In the genomic region with DNA sequence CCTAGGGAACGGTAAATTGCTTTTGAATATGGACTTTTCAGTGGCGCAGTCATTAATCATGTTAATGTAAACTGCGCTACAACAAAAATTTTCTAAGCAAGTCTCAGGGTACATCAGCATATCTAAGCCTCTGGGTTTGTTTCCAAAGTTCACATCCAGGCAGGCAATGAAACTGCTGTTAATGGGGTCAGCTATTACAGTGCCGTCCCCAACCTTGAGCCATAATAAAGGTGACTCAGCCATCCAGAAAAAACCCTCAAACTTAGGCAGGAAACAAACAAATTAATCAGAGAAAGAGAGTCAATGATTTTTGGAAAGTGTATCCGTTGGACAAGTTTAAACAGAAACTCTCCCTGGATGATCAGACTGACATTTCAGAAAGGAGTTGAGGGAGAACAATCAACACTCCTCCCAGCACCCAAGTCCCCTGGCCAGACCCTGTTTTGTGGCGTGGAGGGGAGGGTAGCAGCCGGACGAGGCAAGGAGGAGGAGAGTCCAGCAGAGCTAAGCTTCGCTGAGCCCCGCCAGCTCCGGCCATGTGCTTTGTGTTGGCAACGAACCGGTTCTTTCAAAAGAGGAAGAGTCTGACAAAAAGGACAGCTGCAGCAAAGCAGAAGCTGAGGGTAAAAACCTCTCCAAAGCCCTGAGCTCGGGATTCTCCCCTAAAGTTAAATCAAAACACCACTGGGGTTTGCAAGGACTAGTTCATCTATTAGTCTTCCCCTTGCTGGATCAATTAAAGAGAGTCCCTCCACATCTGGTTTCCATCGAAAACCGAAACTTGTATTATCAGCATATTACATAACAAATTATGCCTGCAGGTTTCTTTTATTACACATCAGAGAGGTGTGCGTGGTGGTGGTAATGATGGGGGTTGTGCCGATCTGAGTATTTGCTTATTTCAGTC, we compare ENCODE assay signal across 8 cellular contexts. TPM values are rescaled to one million over a fixed set of nuclear protein-coding genes. Genes with fewer than 3 reads are reported as not detected.
A peak's percentile ranks its signal among the peaks of the same experiment; 100 is the strongest.
DNase-seq lines count a peak whose midpoint lies in the region; ATAC-seq and TF ChIP-seq lines count a peak whose summit lies in the region.

No MANE protein-coding gene starts in this region.

- POLR2A ChIA-PET in GM10248 (lab: Yijun Ruan, JAX) = interaction anchor here (0.6 to 1.7 kb wide), 3 partner anchors 18 to 1740 kb away, joined by 3 to 4 read pairs (median 4); no protein-coding TSS in a partner anchor

- H3K4me1 ChIP-seq in HAP-1 = peaks cover 36% of the 10 kb centered on the region
- H3K4me1 ChIP-seq in OCI-LY3 (ENCODE audit: low read length) = peaks cover 66% of the 10 kb centered on the region
- H3K4me1 ChIP-seq in duodenal mucosa (ENCODE audit: control insufficient read depth in 1 of 2, insufficient read depth in 2 of 2, low read length in 2 of 2) = peaks cover 80% of the 10 kb centered on the region in 2 donors
- peaks cover 16 to 42% of the 10 kb centered on the region in 2 donors for H3K4me1 ChIP-seq in uterus

- H3K9me3 ChIP-seq in HAP-1 (no peaks in the 10 kb centered on the region), OCI-LY3 (ENCODE audit: insufficient read depth, low read length) (no peaks in the 10 kb centered on the region), duodenal mucosa (ENCODE audit: control insufficient read depth in 1 of 2, low read length in 2 of 2) (no peaks in the 10 kb centered on the region), uterus (no peaks in the 10 kb centered on the region)

- peaks cover 21% of the 10 kb centered on the region; the same call in 1 of the 2 replicates for H4K20me1 ChIP-seq in OCI-LY3 (ENCODE audit: insufficient read depth, low read length)

- H3K27me3 ChIP-seq in HAP-1 (ENCODE audit: low read depth) = no peaks in the 10 kb centered on the region
- no peaks in the 10 kb centered on the region for H3K27me3 ChIP-seq in OCI-LY3 (ENCODE audit: low read depth, low read length)
- no peaks in the 10 kb centered on the region for H3K27me3 ChIP-seq in duodenal mucosa (ENCODE audit: control insufficient read depth in 1 of 2, insufficient read depth in 2 of 2, low read length in 2 of 2)
- no peaks in the 10 kb centered on the region for H3K27me3 ChIP-seq in uterus

- peak overlapping the region; percentile 98 for H3K4me2 ChIP-seq in OCI-LY3 (ENCODE audit: low read length)

- H3K4me3 ChIP-seq in HAP-1 (peak overlapping the region; percentile 2; the same call in 1 of the 2 replicates), OCI-LY3 (ENCODE audit: low read length) (peak overlapping the region; percentile 99), duodenal mucosa (ENCODE audit: low read depth in 1 of 2, low read length in 2 of 2) (peak overlapping the region; percentile 60 to 93), uterus (peak overlapping the region in 1 of 2 donors; percentile 20)

- DNase-seq in GM10248 (ENCODE audit: extremely low spot score) (peak; percentile 65), HAP-1 (ENCODE audit: low spot score in 2 of 2) (peak; percentile 72 to 92), mesothelial cell of epicardium (ENCODE audit: low spot score in 2 of 2, unreplicated experiment in 2 of 2) (no peak), uterus (peak; percentile 75 to 77), NCI-H2107 (lab: John Stamatoyannopoulos, UW) (no peak)

- TF ChIP-seq CTCF in GM10248 (IDR thresholded peaks at IDR 0.05; ENCODE audit: control extremely low read depth, extremely low read depth, low read depth, missing control alignments) (no peak), OCI-LY3 (IDR thresholded peaks at IDR 0.05; ENCODE audit: low read depth, low read length) (no peak), mesothelial cell of epicardium (IDR thresholded peaks at IDR 0.05; ENCODE audit: unreplicated experiment) (no peak), uterus (IDR thresholded peaks at IDR 0.05) (no peak)

- intact Hi-C loops in uterus (cut with DNase I; ENCODE audit: low total_unique reads) = loop anchor here (5.0 kb wide), 1 partner anchor 208 kb away; no protein-coding TSS in a partner anchor

- H3K9me3 Mint-ChIP-seq in mesothelial cell of epicardium = no peaks in the 10 kb centered on the region

- ATAC-seq in HG03457 (IDR thresholded peaks at IDR 0.05; ENCODE audit: unreplicated experiment) = no peak

- no peaks in the 10 kb centered on the region for H3K27me3 Mint-ChIP-seq in mesothelial cell of epicardium (ENCODE audit: low read depth)

- TF ChIP-seq POLR2A in uterus (IDR thresholded peaks at IDR 0.05) = peak in 1 of 2 donors; percentile 16

- H3K4me1 Mint-ChIP-seq in mesothelial cell of epicardium = peaks cover 76% of the 10 kb centered on the region

- in situ Hi-C loops in HAP-1 (cut with MboI; ENCODE audit: low sequenced_read_pairs) = loop anchor here (5.0 kb wide), 2 partner anchors 63 to 213 kb away; no protein-coding TSS in a partner anchor

- H3K36me3 Mint-ChIP-seq in mesothelial cell of epicardium = no peaks in the 10 kb centered on the region

- peaks cover 74% of the 10 kb centered on the region for H3K79me2 ChIP-seq in OCI-LY3 (ENCODE audit: low read length)

- peak overlapping the region; percentile 98 for H3K9ac ChIP-seq in OCI-LY3 (ENCODE audit: low read length)
- H3K9ac ChIP-seq in duodenal mucosa (ENCODE audit: low read depth in 1 of 2, low read length in 2 of 2) = peak overlapping the region; percentile 64 to 70

- peak overlapping the region; percentile 96 for H3K27ac Mint-ChIP-seq in mesothelial cell of epicardium

- H3K4me3 Mint-ChIP-seq in mesothelial cell of epicardium = peak overlapping the region; percentile 99

- no peaks in the 10 kb centered on the region for H3K36me3 ChIP-seq in HAP-1 (replicated peaks)
- peaks cover 3% of the 10 kb centered on the region for H3K36me3 ChIP-seq in OCI-LY3 (replicated peaks; ENCODE audit: low read depth, low read length)
- H3K36me3 ChIP-seq in duodenal mucosa (ENCODE audit: control insufficient read depth in 1 of 2, insufficient read depth in 2 of 2, low read length in 2 of 2) = no peaks in the 10 kb centered on the region
- no peaks in the 10 kb centered on the region for H3K36me3 ChIP-seq in uterus

- H2AFZ ChIP-seq in OCI-LY3 (ENCODE audit: low read depth, low read length) = no peak overlapping the region

- CTCF ChIA-PET in GM10248 (lab: Yijun Ruan, JAX) = interaction anchor here (0.7 to 5.0 kb wide), 45 partner anchors 9 to 322 kb away, joined by 3 to 79 read pairs (median 6); partner anchors contain the start of genes ABRAXAS2 and EEF1AKMT2

- H3K27ac ChIP-seq in OCI-LY3 (ENCODE audit: low read length) (peak overlapping the region; percentile 97), duodenal mucosa (ENCODE audit: low read depth, low read length) (peak overlapping the region; percentile 76), uterus (peak overlapping the region; percentile 88 to 92)

RNA-seq across cellular contexts. Expression of gene FAM53B, which starts 3.6 kb away (rescaled TPM):
- total RNA-seq in mesothelial cell of epicardium (40.7 to 43.0 TPM (median 42.0 TPM) in 3 replicates), uterus (10 to 100 TPM; 10.9 to 94.3 (median 67.8) TPM)

RNA-seq across cellular contexts. Expression of gene EEF1AKMT2, which starts 51.1 kb away (rescaled TPM):
- total RNA-seq in mesothelial cell of epicardium = 20.9 to 24.2 TPM (median 23.0 TPM) in 3 replicates
- 10 to 100 TPM; 17.9 to 60.6 (median 40.7) TPM for total RNA-seq in uterus

Comparison
In these comparisons a context has a peak if more than half of its experiments do, and no peak if none do; other contexts are left out.
1. DNase-seq: peak in GM10248 (single experiment), HAP-1 (2 of 2) and uterus (2 of 2); none in mesothelial cell of epicardium (0 of 2) and NCI-H2107 (single experiment).
2. Peak in every context shown above with its lines, with median percentiles within 50 percentile points of each other: H3K27ac ChIP-seq.